ENCODE assay signal across 8 cellular contexts in genomic region chr14:75981426-75981825, GRCh38. TPM values are rescaled to one million over a fixed set of nuclear protein-coding genes. Genes with fewer than 3 reads are reported as not detected.
A peak's percentile ranks its signal among the peaks of the same experiment; 100 is the strongest.
DNase-seq lines count a peak whose midpoint lies in the region; ATAC-seq, FAIRE-seq and TF ChIP-seq lines count a peak whose summit lies in the region.

No MANE protein-coding gene starts in this region.

- DNase-seq in GM12891 (ENCODE audit: insufficient read length, low spot score) = peak; percentile 69
- peak; percentile 23 for DNase-seq in NCI-H2107 (lab: John Stamatoyannopoulos, UW)
- DNase-seq in activated naive CD8-positive, alpha-beta T cell treated with anti-CD3 and anti-CD28 coated beads, Interleukin-2, amount 50 U/mL, for 24 hours = peak; percentile 42
- peak; percentile 38 for DNase-seq in iPS-NIHi11 (ENCODE audit: low spot score)
- peak; percentile 17 to 33 for DNase-seq in stimulated activated CD4-positive, alpha-beta T cell treated with anti-CD3 and anti-CD28 coated beads, Interleukin-15, amount 100 ng/mL, for 48 hours (ENCODE audit: low read depth in 2 of 2)
- DNase-seq in NK-92 (lab: John Stamatoyannopoulos, UW; ENCODE audit: unreplicated experiment) = no peak

- 0 out of 2 replicates have a peak, but pooled peaks have one; percentile 31 for TF ChIP-seq POLR2A in GM12891 (IDR thresholded peaks at IDR 0.05; ENCODE audit: low read depth, low read length)

- H3K4me1 Mint-ChIP-seq in activated naive CD8-positive, alpha-beta T cell treated with anti-CD3 and anti-CD28 coated beads, Interleukin-2, amount 50 U/mL, for 24 hours = peaks cover 45% of the 10 kb centered on the region

- peaks cover 2% of the 10 kb centered on the region for H3K27me3 Mint-ChIP-seq in activated naive CD8-positive, alpha-beta T cell treated with anti-CD3 and anti-CD28 coated beads, Interleukin-2, amount 50 U/mL, for 24 hours

- H3K9me3 Mint-ChIP-seq in activated naive CD8-positive, alpha-beta T cell treated with anti-CD3 and anti-CD28 coated beads, Interleukin-2, amount 50 U/mL, for 24 hours = no peaks in the 10 kb centered on the region

- ATAC-seq in GM21786 (IDR thresholded peaks at IDR 0.05; ENCODE audit: unreplicated experiment) (peak; percentile 59), HG03025 (IDR thresholded peaks at IDR 0.05; ENCODE audit: low FRiP score, unreplicated experiment) (no peak)
- peak; percentile 45 for ATAC-seq in activated naive CD8-positive, alpha-beta T cell treated with anti-CD3 and anti-CD28 coated beads, Interleukin-2, amount 50 U/mL, for 24 hours

- H3K27ac Mint-ChIP-seq in activated naive CD8-positive, alpha-beta T cell treated with anti-CD3 and anti-CD28 coated beads, Interleukin-2, amount 50 U/mL, for 24 hours = peak overlapping the region; percentile 85

- H3K36me3 Mint-ChIP-seq in activated naive CD8-positive, alpha-beta T cell treated with anti-CD3 and anti-CD28 coated beads, Interleukin-2, amount 50 U/mL, for 24 hours (ENCODE audit: low read depth) = no peaks in the 10 kb centered on the region

- peak overlapping the region; percentile 86 for H3K4me3 Mint-ChIP-seq in activated naive CD8-positive, alpha-beta T cell treated with anti-CD3 and anti-CD28 coated beads, Interleukin-2, amount 50 U/mL, for 24 hours

- peak; percentile 91 for FAIRE-seq in GM12891 (lab: Jason Lieb, UNC)

TF ChIP-seq in GM12891, 5 proteins besides CTCF, POLR2A, EP300 and RAD21:
- no peak for TF ChIP-seq TAF1 (IDR thresholded peaks at IDR 0.05; ENCODE audit: low read depth, low read length)
- TF ChIP-seq POU2F2 (IDR thresholded peaks at IDR 0.05; ENCODE audit: low read depth, low read length) = peak; percentile 91
- TF ChIP-seq SPI1 (IDR thresholded peaks at IDR 0.05; ENCODE audit: low read depth, low read length) = peak; percentile 72

RNA-seq across cellular contexts. Expression of gene TGFB3, which starts 0.4 kb away (rescaled TPM):
- polyA plus RNA-seq in GM12891 (2012; ENCODE audit: low read depth, missing spikeins) = 1.1 TPM

RNA-seq across cellular contexts. Expression of gene IFT43, which starts 4.1 kb away (rescaled TPM):
- 17.6 TPM for polyA plus RNA-seq in GM12891 (2012; ENCODE audit: low read depth, missing spikeins)
